11 cellular contexts compared by ENCODE assay signal in the genomic region with DNA sequence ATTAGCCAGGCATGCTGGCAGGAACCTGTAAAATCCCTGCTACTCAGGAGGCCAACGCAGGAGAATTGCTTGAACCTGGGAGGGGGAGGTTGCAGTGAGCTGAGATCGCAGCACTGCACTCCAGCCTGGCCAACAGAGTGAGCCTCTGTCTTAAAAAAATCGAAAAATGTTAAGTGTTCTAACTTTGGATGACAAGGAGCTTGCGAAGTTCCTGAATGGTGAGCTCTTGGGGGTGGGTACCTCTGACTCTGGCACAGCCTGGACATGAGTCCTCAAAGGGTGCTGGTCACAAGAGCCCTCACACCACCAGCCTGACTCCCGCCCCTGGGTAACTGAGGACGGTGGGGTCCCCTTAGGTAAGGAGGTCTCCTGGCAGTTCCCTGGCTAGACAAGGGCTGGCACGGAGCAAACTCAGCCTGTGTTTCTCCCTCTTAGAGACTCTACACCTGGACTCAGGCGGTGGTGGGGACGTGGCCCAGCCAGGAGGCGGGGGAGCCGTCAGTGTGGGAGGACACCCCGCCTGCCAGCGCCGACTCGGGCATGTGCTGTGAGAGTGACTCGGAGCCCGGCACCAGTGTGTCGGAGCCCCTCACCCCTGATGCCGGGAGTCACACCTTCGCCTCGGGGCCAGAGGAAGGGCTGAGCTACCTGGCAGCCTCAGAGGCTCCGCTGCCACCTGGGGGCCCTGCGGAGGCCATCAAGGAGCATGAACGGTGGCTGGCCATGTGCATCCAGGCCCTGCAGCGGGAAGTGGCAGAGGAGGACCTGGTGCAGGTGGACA. TPM values are rescaled to one million over a fixed set of nuclear protein-coding genes. Genes with fewer than 3 reads are reported as not detected.
"Had no signal": no experiment of that assay in that cellular context is flagged by ENCODE, and none has a peak within 500 bp of the region (broad histone marks: within the 10 kb centered on the region; RNA-seq: fewer than 3 reads in every experiment).

No MANE protein-coding gene starts in this region.

- H3K79me2 ChIP-seq: parathyroid adenoma had no signal

- H3K9me3 Mint-ChIP-seq: activated CD4-positive, alpha-beta memory T cell treated with anti-CD3 and anti-CD28 coated beads for 36 hours; activated T-cell treated with anti-CD3 and anti-CD28 coated beads, Interleukin-2, amount 50 U/mL, for 4 hours; brain; stimulated activated effector memory CD8-positive, alpha-beta T cell treated with anti-CD3 and anti-CD28 coated beads, Interleukin-12 subunit alpha, Interleukin-12 subunit beta, amount 100 ng/mL, for 72 hours had no signal

- H2AFZ ChIP-seq: parathyroid adenoma had no signal

- H3K27me3 Mint-ChIP-seq: activated naive CD8-positive, alpha-beta T cell; brain had no signal

- DNase-seq: activated T-cell treated with anti-CD3 and anti-CD28 coated beads, Interleukin-2, amount 50 U/mL, for 4 hours; amygdala; foreskin keratinocyte; left colon had no signal

- H3K4me1 ChIP-seq: foreskin keratinocyte had no signal

- H3K27me3 ChIP-seq: foreskin keratinocyte had no signal

- H3K27ac ChIP-seq: foreskin keratinocyte, parathyroid adenoma, VCaP had no signal

- H3K36me3 Mint-ChIP-seq: activated CD4-positive, alpha-beta memory T cell treated with anti-CD3 and anti-CD28 coated beads for 36 hours; activated naive CD8-positive, alpha-beta T cell had no signal

- ATAC-seq: activated T-cell treated with anti-CD3 and anti-CD28 coated beads, Interleukin-2, amount 50 U/mL, for 4 hours; foreskin keratinocyte; left colon had no signal

- H3K27ac Mint-ChIP-seq: activated naive CD8-positive, alpha-beta T cell had no signal

- H3K9ac ChIP-seq: parathyroid adenoma had no signal

- H3K4me3 Mint-ChIP-seq: activated naive CD8-positive, alpha-beta T cell; activated T-cell treated with anti-CD3 and anti-CD28 coated beads, Interleukin-2, amount 50 U/mL, for 4 hours; brain had no signal

RNA-seq across cellular contexts. Expression of a gene that starts 24.1 kb away (rescaled TPM):
- total RNA-seq: foreskin keratinocyte had no signal
- polyA plus RNA-seq: foreskin keratinocyte, neural cell had no signal
